18 cellular contexts compared by ENCODE assay signal in the genomic region with DNA sequence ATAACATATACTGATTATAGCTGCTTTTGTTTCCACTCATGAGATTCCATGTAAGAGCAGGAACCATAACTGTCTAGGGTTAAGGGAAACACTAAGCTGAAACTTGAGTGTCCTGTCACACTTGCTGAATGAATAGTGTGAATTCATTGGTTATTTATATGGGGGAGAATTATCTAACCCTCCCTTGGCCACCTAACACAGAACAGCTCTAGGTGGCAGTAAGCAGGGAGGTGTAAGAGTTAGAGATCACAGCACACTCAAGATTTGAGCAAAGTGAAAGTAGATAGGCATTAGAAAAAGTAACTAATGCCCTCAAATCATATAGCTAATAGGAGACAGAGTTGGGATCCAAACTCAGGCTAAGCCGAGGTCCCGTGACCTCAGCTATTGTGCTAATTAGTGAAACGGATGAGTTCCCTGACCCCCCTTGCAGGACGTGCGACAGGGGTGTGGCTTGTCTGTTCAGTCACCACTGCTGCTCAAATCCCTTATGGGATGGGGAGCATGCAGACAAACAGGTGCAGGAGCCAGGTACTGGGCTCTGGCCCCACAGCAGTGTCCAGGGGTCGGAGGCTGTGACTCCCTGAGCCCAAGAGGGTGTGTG. TPM values are rescaled to one million over a fixed set of nuclear protein-coding genes. Genes with fewer than 3 reads are reported as not detected.
DNase-seq lines count a peak whose midpoint lies in the region; ATAC-seq and TF ChIP-seq lines count a peak whose summit lies in the region.
"Had no signal": no experiment of that assay in that cellular context is flagged by ENCODE, and none has a peak within 500 bp of the region (broad histone marks: within the 10 kb centered on the region; RNA-seq: fewer than 3 reads in every experiment).

No MANE protein-coding gene starts in this region.

- intact Hi-C loops in upper lobe of right lung (cut with DNase I), result no loop called here
- intact Hi-C loops in CD4-positive, alpha-beta memory T cell (cut with micrococcal nuclease), result no loop called here

- H3K4me1 Mint-ChIP-seq in activated naive CD4-positive, alpha-beta T cell treated with anti-CD3 and anti-CD28 coated beads, Interleukin-2, amount 10 ng/mL, durations not matched to agents 7 days and 5 days, result no peaks in the 10 kb centered on the region
- H3K4me1 Mint-ChIP-seq in CD4-positive, alpha-beta memory T cell, result no peaks in the 10 kb centered on the region
- H3K4me1 Mint-ChIP-seq: activated CD4-positive, alpha-beta memory T cell treated with anti-CD3 and anti-CD28 coated beads, Interleukin-2, amount 10 ng/mL, durations not matched to agents 7 days and 5 days; activated T-helper 17 cell treated with anti-CD3 and anti-CD28 coated beads, Interleukin-2, amount 50 U/mL, for 72 hours had no signal

- WGBS in mesendoderm (ENCODE audit: extremely low coverage, insufficient coverage, low lambda C conversion rate), result no CpG with 5 or more reads among the region's 6 CpGs
- WGBS in gastroesophageal sphincter (ENCODE audit: low coverage in 1 of 2), 2 donors, result 42 to 60% methylated on average over 1 to 6 of the region's 6 CpGs

- POLR2A ChIA-PET in CD4-positive, alpha-beta memory T cell (lab: Charles Lee; ENCODE audit: partially characterized antibody), result no interaction called here

- TF ChIP-seq POLR2A in gastroesophageal sphincter (IDR thresholded peaks at IDR 0.05), result no peak

- no peaks in the 10 kb centered on the region for H3K9me3 ChIP-seq in duodenal mucosa (ENCODE audit: control insufficient read depth in 1 of 2, low read length in 2 of 2)
- no peaks in the 10 kb centered on the region for H3K9me3 ChIP-seq in upper lobe of right lung
- no peaks in the 10 kb centered on the region for H3K9me3 ChIP-seq in gastroesophageal sphincter
- H3K9me3 ChIP-seq in CD4-positive, alpha-beta memory T cell (ENCODE audit: control insufficient read depth in 1 of 2, low read length in 2 of 2), result no peaks in the 10 kb centered on the region
- H3K9me3 ChIP-seq: ascending aorta, prostate gland had no signal

- no peak overlapping the region for H3K23ac ChIP-seq in mesendoderm (ENCODE audit: low read length)

- no peaks in the 10 kb centered on the region for H3K79me1 ChIP-seq in mesendoderm (ENCODE audit: low read length)

- peak; percentile 40 for DNase-seq in NCI-H82 (lab: John Stamatoyannopoulos, UW)
- DNase-seq in NCI-H82 treated with DMSO at 0.1 percent for 48 hours (lab: John Stamatoyannopoulos, UW; ENCODE audit: unreplicated experiment), result no peak
- peak; percentile 7 for DNase-seq in mesendoderm
- DNase-seq in upper lobe of right lung, result peak; percentile 32
- no peak for DNase-seq in activated naive CD4-positive, alpha-beta T cell treated with anti-CD3 and anti-CD28 coated beads, Interleukin-2, amount 10 ng/mL, durations not matched to agents 7 days and 5 days
- no peak for DNase-seq in CD4-positive, alpha-beta memory T cell
- DNase-seq: 8988T; activated CD4-positive, alpha-beta memory T cell treated with anti-CD3 and anti-CD28 coated beads, Interleukin-2, amount 10 ng/mL, durations not matched to agents 7 days and 5 days; foreskin melanocyte; NCI-H187; NCI-H510A; T-helper 2 cell; trophoblast cell had no signal

- H3K9me3 Mint-ChIP-seq in activated naive CD4-positive, alpha-beta T cell treated with anti-CD3 and anti-CD28 coated beads, Interleukin-2, amount 10 ng/mL, durations not matched to agents 7 days and 5 days, result no peaks in the 10 kb centered on the region
- peaks cover 0 to 2% (median 0%) of the 10 kb centered on the region in 8 donors for H3K9me3 Mint-ChIP-seq in CD4-positive, alpha-beta memory T cell
- H3K9me3 Mint-ChIP-seq: activated CD4-positive, alpha-beta memory T cell treated with anti-CD3 and anti-CD28 coated beads, Interleukin-2, amount 10 ng/mL, durations not matched to agents 7 days and 5 days; activated T-helper 17 cell treated with anti-CD3 and anti-CD28 coated beads, Interleukin-2, amount 50 U/mL, for 72 hours had no signal

- no peak overlapping the region for H3K4me2 ChIP-seq in mesendoderm (ENCODE audit: low read length)

- no peak overlapping the region for H3K27ac ChIP-seq in duodenal mucosa (ENCODE audit: low read depth, low read length)
- H3K27ac ChIP-seq in mesendoderm (ENCODE audit: low read depth, low read length), result no peak overlapping the region
- no peak overlapping the region for H3K27ac ChIP-seq in upper lobe of right lung
- no peak overlapping the region for H3K27ac ChIP-seq in gastroesophageal sphincter
- H3K27ac ChIP-seq in CD4-positive, alpha-beta memory T cell (ENCODE audit: low read depth, low read length), result no peak overlapping the region
- H3K27ac ChIP-seq: prostate gland had no signal

- CTCF ChIA-PET in activated naive CD4-positive, alpha-beta T cell treated with anti-CD3 and anti-CD28 coated beads, Interleukin-2, amount 10 ng/mL, durations not matched to agents 7 days and 5 days (lab: Charles Lee), result interaction anchor here (1.0 kb wide), 1 partner anchor 9 kb away, joined by 3 read pairs; no protein-coding TSS in a partner anchor
- CTCF ChIA-PET in CD4-positive, alpha-beta memory T cell (lab: Charles Lee; ENCODE audit: partially characterized antibody), result no interaction called here

- no peak overlapping the region for H2BK15ac ChIP-seq in mesendoderm (replicated peaks; ENCODE audit: low read depth)

- no peak overlapping the region for H3K4ac ChIP-seq in mesendoderm (ENCODE audit: low read depth, low read length)

- ATAC-seq in upper lobe of right lung (peak; percentile 16), gastroesophageal sphincter (no peak)
- ATAC-seq: activated T-helper 17 cell treated with anti-CD3 and anti-CD28 coated beads, Interleukin-2, amount 50 U/mL, for 72 hours had no signal

- TF ChIP-seq CTCF in upper lobe of right lung (IDR thresholded peaks at IDR 0.05) (no peak), gastroesophageal sphincter (IDR thresholded peaks at IDR 0.05) (no peak)

- H3K4me3 Mint-ChIP-seq in activated naive CD4-positive, alpha-beta T cell treated with anti-CD3 and anti-CD28 coated beads, Interleukin-2, amount 10 ng/mL, durations not matched to agents 7 days and 5 days, result no peak overlapping the region
- H3K4me3 Mint-ChIP-seq in CD4-positive, alpha-beta memory T cell, result no peak overlapping the region
- H3K4me3 Mint-ChIP-seq: activated CD4-positive, alpha-beta memory T cell treated with anti-CD3 and anti-CD28 coated beads, Interleukin-2, amount 10 ng/mL, durations not matched to agents 7 days and 5 days; activated T-helper 17 cell treated with anti-CD3 and anti-CD28 coated beads, Interleukin-2, amount 50 U/mL, for 72 hours had no signal

- peaks cover 0 to 7% of the 10 kb centered on the region in 2 donors for H3K4me1 ChIP-seq in duodenal mucosa (ENCODE audit: control insufficient read depth in 1 of 2, insufficient read depth in 2 of 2, low read length in 2 of 2)
- H3K4me1 ChIP-seq in mesendoderm (ENCODE audit: control insufficient read depth, low read depth, low read length), result no peaks in the 10 kb centered on the region
- no peaks in the 10 kb centered on the region for H3K4me1 ChIP-seq in upper lobe of right lung
- no peaks in the 10 kb centered on the region for H3K4me1 ChIP-seq in gastroesophageal sphincter
- no peaks in the 10 kb centered on the region for H3K4me1 ChIP-seq in CD4-positive, alpha-beta memory T cell (ENCODE audit: insufficient read depth, low read length)
- H3K4me1 ChIP-seq: ascending aorta, prostate gland had no signal

- no peak overlapping the region for H2AK5ac ChIP-seq in mesendoderm (ENCODE audit: low read length)

- H3K56ac ChIP-seq in mesendoderm (ENCODE audit: low read length), result no peak overlapping the region

- no peak overlapping the region for H2BK120ac ChIP-seq in mesendoderm (ENCODE audit: low read depth, low read length)

- H3K27me3 ChIP-seq in duodenal mucosa (ENCODE audit: control insufficient read depth in 1 of 2, insufficient read depth in 2 of 2, low read length in 2 of 2) (no peaks in the 10 kb centered on the region), mesendoderm (ENCODE audit: insufficient read depth, low read length, poor library complexity) (no peaks in the 10 kb centered on the region), upper lobe of right lung (no peaks in the 10 kb centered on the region), gastroesophageal sphincter (no peaks in the 10 kb centered on the region)
- no peaks in the 10 kb centered on the region for H3K27me3 ChIP-seq in CD4-positive, alpha-beta memory T cell (ENCODE audit: insufficient read depth, low read length)
- H3K27me3 ChIP-seq: ascending aorta had no signal

- H3K4me3 ChIP-seq in duodenal mucosa (ENCODE audit: low read depth in 1 of 2, low read length in 2 of 2) (peak overlapping the region; percentile 63 to 68), mesendoderm (ENCODE audit: low read length) (no peak overlapping the region), upper lobe of right lung (peak overlapping the region; percentile 8), gastroesophageal sphincter (no peak overlapping the region)
- no peak overlapping the region for H3K4me3 ChIP-seq in CD4-positive, alpha-beta memory T cell (ENCODE audit: low read length in 2 of 2)
- H3K4me3 ChIP-seq: ascending aorta, prostate gland had no signal

- no peak for TF ChIP-seq EP300 in gastroesophageal sphincter (IDR thresholded peaks at IDR 0.05)

- H3K18ac ChIP-seq in mesendoderm (ENCODE audit: low read length), result no peak overlapping the region

- peaks cover 21% of the 10 kb centered on the region for H3K27me3 Mint-ChIP-seq in activated naive CD4-positive, alpha-beta T cell treated with anti-CD3 and anti-CD28 coated beads, Interleukin-2, amount 10 ng/mL, durations not matched to agents 7 days and 5 days
- peaks cover 10 to 12% of the 10 kb centered on the region in 2 donors for H3K27me3 Mint-ChIP-seq in CD4-positive, alpha-beta memory T cell

- H4K5ac ChIP-seq in mesendoderm (ENCODE audit: low read length), result no peak overlapping the region

- H3K9ac ChIP-seq in duodenal mucosa (ENCODE audit: low read depth in 1 of 2, low read length in 2 of 2) (peak overlapping the region in 1 of 2 donors; percentile 32), mesendoderm (ENCODE audit: low read length) (no peak overlapping the region)

- no peaks in the 10 kb centered on the region for H3K36me3 Mint-ChIP-seq in activated naive CD4-positive, alpha-beta T cell treated with anti-CD3 and anti-CD28 coated beads, Interleukin-2, amount 10 ng/mL, durations not matched to agents 7 days and 5 days
- H3K36me3 Mint-ChIP-seq in CD4-positive, alpha-beta memory T cell, result no peaks in the 10 kb centered on the region

- H3K79me2 ChIP-seq in mesendoderm (ENCODE audit: control insufficient read depth, insufficient read depth, low read length), result no peaks in the 10 kb centered on the region

- H3K36me3 ChIP-seq in duodenal mucosa (ENCODE audit: control insufficient read depth in 1 of 2, insufficient read depth in 2 of 2, low read length in 2 of 2), result no peaks in the 10 kb centered on the region
- no peaks in the 10 kb centered on the region for H3K36me3 ChIP-seq in mesendoderm (ENCODE audit: control insufficient read depth, insufficient read depth, low read length)
- H3K36me3 ChIP-seq in upper lobe of right lung, result no peaks in the 10 kb centered on the region
- no peaks in the 10 kb centered on the region for H3K36me3 ChIP-seq in gastroesophageal sphincter
- H3K36me3 ChIP-seq in CD4-positive, alpha-beta memory T cell (ENCODE audit: insufficient read depth, low read length), result no peaks in the 10 kb centered on the region
- H3K36me3 ChIP-seq: ascending aorta, prostate gland had no signal

- no peak overlapping the region for H3K27ac Mint-ChIP-seq in activated naive CD4-positive, alpha-beta T cell treated with anti-CD3 and anti-CD28 coated beads, Interleukin-2, amount 10 ng/mL, durations not matched to agents 7 days and 5 days
- H3K27ac Mint-ChIP-seq in CD4-positive, alpha-beta memory T cell, result no peak overlapping the region
- H3K27ac Mint-ChIP-seq: activated CD4-positive, alpha-beta memory T cell treated with anti-CD3 and anti-CD28 coated beads, Interleukin-2, amount 10 ng/mL, durations not matched to agents 7 days and 5 days; activated T-helper 17 cell treated with anti-CD3 and anti-CD28 coated beads, Interleukin-2, amount 50 U/mL, for 72 hours had no signal

- no peak overlapping the region for H2BK5ac ChIP-seq in mesendoderm (ENCODE audit: low read length)

- no peak overlapping the region for H4K8ac ChIP-seq in mesendoderm (ENCODE audit: low read depth, low read length)

RNA-seq across cellular contexts. Expression of gene ANO10, which starts 27.7 kb away (rescaled TPM):
- 19.3 TPM for polyA plus RNA-seq in mesendoderm (2013, experiment 1 of 2)
- polyA plus RNA-seq in mesendoderm (2013, experiment 2 of 2), result 20.3 TPM
- 30.6 TPM for total RNA-seq in upper lobe of right lung
- 10 to 100 TPM; 22.9 to 33.5 (median 30.2) TPM for total RNA-seq in gastroesophageal sphincter
- total RNA-seq in CD4-positive, alpha-beta memory T cell, result 1 to 10 TPM; 9.7 to 9.9 TPM
- 1 to 10 TPM; 8.6 to 9.6 TPM for polyA plus RNA-seq in CD4-positive, alpha-beta memory T cell

RNA-seq across cellular contexts. Expression of gene ABHD5, which starts 41.3 kb away (rescaled TPM):
- 16.9 TPM for polyA plus RNA-seq in mesendoderm (2013, experiment 1 of 2)
- 16.2 TPM for polyA plus RNA-seq in mesendoderm (2013, experiment 2 of 2)
- 41.5 TPM for total RNA-seq in upper lobe of right lung
- 10 to 100 TPM; 26.1 to 53.2 (median 34.8) TPM for total RNA-seq in gastroesophageal sphincter
- 1 to 10 TPM; 6.2 to 7.0 TPM for total RNA-seq in CD4-positive, alpha-beta memory T cell
- 1 to 10 TPM; 5.3 to 7.5 TPM for polyA plus RNA-seq in CD4-positive, alpha-beta memory T cell

Comparison
In these comparisons a context has a peak if more than half of its experiments do, and no peak if none do; other contexts are left out.
1. DNase-seq: peak in NCI-H82 (single experiment), mesendoderm (single experiment) and upper lobe of right lung (single experiment); none in NCI-H82 treated with DMSO at 0.1 percent for 48 hours (single experiment), activated naive CD4-positive, alpha-beta T cell treated with anti-CD3 and anti-CD28 coated beads, Interleukin-2, amount 10 ng/mL, durations not matched to agents 7 days and 5 days (single experiment) and CD4-positive, alpha-beta memory T cell (0 of 5).
2. H3K4me3 ChIP-seq: peak in duodenal mucosa (2 of 2) and upper lobe of right lung (single experiment); none in mesendoderm (single experiment), gastroesophageal sphincter (0 of 2) and CD4-positive, alpha-beta memory T cell (0 of 2).